10 cellular contexts compared by ENCODE assay signal in genomic region chr15:48582472-48583235, GRCh38.
DNase-seq lines count a peak whose midpoint lies in the region; ATAC-seq and TF ChIP-seq lines count a peak whose summit lies in the region.
"Had no signal": no experiment of that assay in that cellular context is flagged by ENCODE, and none has a peak within 500 bp of the region (broad histone marks: within the 10 kb centered on the region; RNA-seq: fewer than 3 reads in every experiment).

No MANE protein-coding gene starts in this region.

- no peak overlapping the region for H3K27ac ChIP-seq in adrenal gland

- intact Hi-C loops in adrenal gland (cut with DNase I), result no loop called here

- H3K36me3 ChIP-seq in adrenal gland (replicated peaks in 1 of 2), result no peaks in the 10 kb centered on the region

- no peak overlapping the region for H3K4me3 ChIP-seq in adrenal gland

- H3K27me3 ChIP-seq in adrenal gland, result no peaks in the 10 kb centered on the region

- TF ChIP-seq CTCF in adrenal gland (IDR thresholded peaks at IDR 0.05), result no peak

- no peak for ATAC-seq in GM19035 (IDR thresholded peaks at IDR 0.05; ENCODE audit: unreplicated experiment)
- no peak for ATAC-seq in HG03520 (IDR thresholded peaks at IDR 0.05; ENCODE audit: unreplicated experiment)
- no peak for ATAC-seq in GM21526 (IDR thresholded peaks at IDR 0.05; ENCODE audit: low FRiP score, unreplicated experiment)

- H3K4me1 ChIP-seq in adrenal gland (replicated peaks in 1 of 2), result peaks cover 4 to 8% of the 10 kb centered on the region in 2 donors

- 76 to 84% (median 80%) methylated on average over 10 to 11 of the region's 11 CpGs for WGBS in adrenal gland, 4 donors

- DNase-seq in Daoy (ENCODE audit: low read depth), result peak; percentile 89
- DNase-seq in NCI-H2171 treated with DMSO at 0.1 percent for 48 hours (lab: John Stamatoyannopoulos, UW), result peak; percentile 12
- DNase-seq in dedifferentiated amniotic fluid mesenchymal stem cell (ENCODE audit: extremely low spot score), result peak; percentile 90
- peak; percentile 79 for DNase-seq in non-pigmented ciliary epithelial cell (ENCODE audit: low read depth)
- DNase-seq in adrenal gland, result no peak
- DNase-seq: amygdala, NCI-H1048 had no signal

- no peaks in the 10 kb centered on the region for H3K9me3 ChIP-seq in adrenal gland (replicated peaks in 1 of 3)

- no peak for TF ChIP-seq POLR2A in adrenal gland (IDR thresholded peaks at IDR 0.05)

Comparison
In these comparisons a context has a peak if more than half of its experiments do, and no peak if none do; other contexts are left out.
1. DNase-seq: peak in Daoy (single experiment), NCI-H2171 treated with DMSO at 0.1 percent for 48 hours (single experiment), dedifferentiated amniotic fluid mesenchymal stem cell (single experiment) and non-pigmented ciliary epithelial cell (single experiment); none in adrenal gland (0 of 7).